Comparison of ENCODE assay signal across 8 cellular contexts in the genomic region with DNA sequence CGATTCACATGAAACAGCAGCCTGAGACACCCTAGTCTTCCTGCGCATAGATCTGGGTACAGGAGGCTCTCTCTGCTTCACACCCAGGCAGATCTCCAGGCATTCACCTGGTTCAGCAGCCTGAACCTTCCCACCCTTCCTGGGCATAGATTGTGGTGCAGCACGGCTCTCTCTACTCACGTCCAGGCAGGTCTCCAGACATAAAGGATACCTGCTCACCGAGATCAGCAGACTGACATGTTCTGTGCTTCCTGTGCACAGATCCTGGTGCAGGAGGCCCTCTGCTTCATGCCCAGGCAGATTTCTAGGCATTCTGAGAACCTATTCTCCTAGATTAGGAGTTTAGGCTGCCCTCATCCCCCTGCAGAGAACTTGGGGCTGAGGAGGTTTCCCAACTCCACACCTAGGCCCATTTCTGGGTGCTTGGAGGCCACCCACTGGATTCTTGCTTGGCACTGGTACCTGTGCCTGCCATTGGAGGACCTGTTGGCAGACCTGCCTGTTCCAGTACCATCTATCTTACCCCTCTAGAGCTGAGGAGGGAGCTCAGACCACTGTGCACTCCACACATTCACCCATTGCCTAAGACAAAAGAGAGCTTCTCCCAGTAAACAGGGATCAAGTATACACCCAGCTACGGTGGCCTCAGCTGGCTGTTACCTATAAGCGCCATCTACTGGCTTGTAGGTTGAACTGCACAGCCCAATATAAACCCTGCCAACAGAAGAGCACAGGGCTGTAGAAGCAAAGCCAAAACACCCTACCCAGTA. TPM values are rescaled to one million over a fixed set of nuclear protein-coding genes. Genes with fewer than 3 reads are reported as not detected.
DNase-seq lines count a peak whose midpoint lies in the region; ATAC-seq lines count a peak whose summit lies in the region.

No MANE protein-coding gene starts in this region.

- DNase-seq in NCI-H187 (lab: John Stamatoyannopoulos, UW): peak; percentile 13 to 52
- no peak for DNase-seq in NCI-H187 treated with DMSO at 0.1 percent for 48 hours (lab: John Stamatoyannopoulos, UW)
- peak; percentile 70 for DNase-seq in SK-MEL-5 (ENCODE audit: low read depth, low spot score)
- DNase-seq in kidney tubule cell (ENCODE audit: low spot score): peak; percentile 59
- no peak for DNase-seq in NK-92 treated with Interleukin-12 subunit alpha and Interleukin-12 subunit beta, amount 100 ng/mL, for 24 hours (lab: John Stamatoyannopoulos, UW)
- DNase-seq in G401 (ENCODE audit: low spot score): no peak

- in situ Hi-C loops in SK-MEL-5 (cut with HindIII; ENCODE audit: low pct_unique_long_range_greater_than_20kb, low sequenced_read_pairs): no loop called here
- in situ Hi-C loops in G401 (cut with HindIII; ENCODE audit: low sequenced_read_pairs): no loop called here

- ATAC-seq in GM19455 (IDR thresholded peaks at IDR 0.05; ENCODE audit: unreplicated experiment) (peak; percentile 95), HG03378 (IDR thresholded peaks at IDR 0.05; ENCODE audit: unreplicated experiment) (peak; percentile 94)

RNA-seq across cellular contexts. Expression of a gene that starts 28.0 kb away (rescaled TPM):
- total RNA-seq in SK-MEL-5 (2014; rRNA removed; shearing (Covaris generic)): not detected in 2 replicates
- not detected in 2 replicates for polyA plus RNA-seq in SK-MEL-5 (2015; cell fraction: cytosol; rRNA removed)
- polyA plus RNA-seq in SK-MEL-5 (2015; cell fraction: nucleus; rRNA removed): not detected in 2 replicates
- not detected in 2 replicates for total RNA-seq in G401 (2014; rRNA removed; shearing (Covaris generic))

Comparison
In these comparisons a context has a peak if more than half of its experiments do, and no peak if none do; other contexts are left out.
1. DNase-seq: peak in NCI-H187 (2 of 2), SK-MEL-5 (single experiment) and kidney tubule cell (single experiment); none in NCI-H187 treated with DMSO at 0.1 percent for 48 hours (single experiment), NK-92 treated with Interleukin-12 subunit alpha and Interleukin-12 subunit beta, amount 100 ng/mL, for 24 hours (single experiment) and G401 (single experiment).